Comparison of ENCODE assay signal across 15 cellular contexts in genomic region chr1:13731897-13732296, GRCh38. TPM values are rescaled to one million over a fixed set of nuclear protein-coding genes. Genes with fewer than 3 reads are reported as not detected.
DNase-seq lines count a peak whose midpoint lies in the region; ATAC-seq and TF ChIP-seq lines count a peak whose summit lies in the region.
"Had no signal": no experiment of that assay in that cellular context is flagged by ENCODE, and none has a peak within 500 bp of the region (broad histone marks: within the 10 kb centered on the region; RNA-seq: fewer than 3 reads in every experiment).

No MANE protein-coding gene starts in this region.

- H3K4me3 Mint-ChIP-seq in CD4-positive, CD25-positive, alpha-beta regulatory T cell: peak overlapping the region; percentile 30 to 87 (median 86)
- peak overlapping the region; percentile 81 for H3K4me3 Mint-ChIP-seq in activated CD4-positive, alpha-beta memory T cell treated with anti-CD3 and anti-CD28 coated beads for 36 hours
- H3K4me3 Mint-ChIP-seq in naive B cell: peak overlapping the region; percentile 22 to 93 (median 72)

- CTCF ChIA-PET in activated CD4-positive, alpha-beta memory T cell treated with anti-CD3 and anti-CD28 coated beads for 36 hours (lab: Charles Lee): interaction anchor here (0.8 to 1.9 kb wide), 3 partner anchors 16 to 29 kb away, joined by 3 to 11 read pairs (median 3); no protein-coding TSS in a partner anchor

- peak overlapping the region; percentile 99 to 100 (median 99) for H3K27ac Mint-ChIP-seq in CD4-positive, CD25-positive, alpha-beta regulatory T cell
- H3K27ac Mint-ChIP-seq in activated CD4-positive, alpha-beta memory T cell treated with anti-CD3 and anti-CD28 coated beads for 36 hours: peak overlapping the region; percentile 98
- peak overlapping the region; percentile 98 to 99 (median 99) for H3K27ac Mint-ChIP-seq in naive B cell
- H3K27ac Mint-ChIP-seq: progenitor cell of endocrine pancreas had no signal

- H3K36me3 ChIP-seq in CD4-positive, CD25-positive, alpha-beta regulatory T cell (ENCODE audit: control insufficient read depth, insufficient read depth, low read length): peaks cover 5% of the 10 kb centered on the region

- no peak for TF ChIP-seq CTCF in GM12865 (IDR thresholded peaks at IDR 0.05; ENCODE audit: insufficient read depth, low read depth, low read length, missing control alignments)
- TF ChIP-seq CTCF in omental fat pad (IDR thresholded peaks at IDR 0.05): no peak

- ATAC-seq in CD4-positive, CD25-positive, alpha-beta regulatory T cell (ENCODE audit: low read depth in 2 of 2): no peak
- ATAC-seq in naive B cell (ENCODE audit: low read depth in 2 of 2): no peak
- ATAC-seq in omental fat pad (ENCODE audit: low FRiP score): no peak
- ATAC-seq: PC-3 had no signal

- POLR2A ChIA-PET in activated CD4-positive, alpha-beta memory T cell treated with anti-CD3 and anti-CD28 coated beads for 36 hours (lab: Charles Lee): interaction anchor here (1.2 to 5.7 kb wide), 3 partner anchors 17 to 31 kb away, joined by 3 to 33 read pairs (median 3); no protein-coding TSS in a partner anchor

- DNase-seq in CD4-positive, CD25-positive, alpha-beta regulatory T cell: peak in 1 of 3 donors; percentile 10
- peak; percentile 21 for DNase-seq in GM12865 (ENCODE audit: low read depth)
- DNase-seq in activated CD4-positive, alpha-beta memory T cell treated with anti-CD3 and anti-CD28 coated beads for 36 hours: no peak
- no peak for DNase-seq in naive B cell
- DNase-seq in stimulated activated CD4-positive, alpha-beta T cell treated with anti-CD3 and anti-CD28 coated beads, Interleukin-2, amount 100 ng/mL, for 48 hours: no peak
- DNase-seq in DMS 273 (lab: John Stamatoyannopoulos, UW; ENCODE audit: unreplicated experiment): no peak
- DNase-seq in HT-29 (ENCODE audit: low spot score): no peak
- no peak for DNase-seq in omental fat pad (ENCODE audit: low spot score)
- DNase-seq: activated CD4-positive, CD25-positive, alpha-beta regulatory T cell treated with anti-CD3 and anti-CD28 coated beads, Interleukin-2, amount 50 U/mL, for 72 hours; EL; KG1; NCI-H146; NCI-H510A treated with DMSO at 0.1 percent for 48 hours; PC-3 had no signal

- H3K4me3 ChIP-seq in CD4-positive, CD25-positive, alpha-beta regulatory T cell (ENCODE audit: low read depth, low read length): peak overlapping the region; percentile 84
- H3K4me3 ChIP-seq in GM12865 (ENCODE audit: low read depth, low read length): peak overlapping the region; percentile 59

- peaks cover 61 to 87% (median 72%) of the 10 kb centered on the region in 4 donors for H3K4me1 Mint-ChIP-seq in CD4-positive, CD25-positive, alpha-beta regulatory T cell
- peaks cover 65% of the 10 kb centered on the region for H3K4me1 Mint-ChIP-seq in activated CD4-positive, alpha-beta memory T cell treated with anti-CD3 and anti-CD28 coated beads for 36 hours (ENCODE audit: low read depth)
- H3K4me1 Mint-ChIP-seq in naive B cell: peaks cover 74 to 92% (median 76%) of the 10 kb centered on the region in 3 donors

- H3K27me3 ChIP-seq in CD4-positive, CD25-positive, alpha-beta regulatory T cell (ENCODE audit: control insufficient read depth, insufficient read depth, low read length): no peaks in the 10 kb centered on the region

- no peaks in the 10 kb centered on the region for H3K9me3 ChIP-seq in CD4-positive, CD25-positive, alpha-beta regulatory T cell (ENCODE audit: control insufficient read depth in 2 of 2, low read length in 2 of 2)

- no peaks in the 10 kb centered on the region for H3K9me3 Mint-ChIP-seq in CD4-positive, CD25-positive, alpha-beta regulatory T cell
- H3K9me3 Mint-ChIP-seq in activated CD4-positive, alpha-beta memory T cell treated with anti-CD3 and anti-CD28 coated beads for 36 hours: no peaks in the 10 kb centered on the region
- H3K9me3 Mint-ChIP-seq in naive B cell: no peaks in the 10 kb centered on the region

- intact Hi-C loops in activated CD4-positive, alpha-beta memory T cell treated with anti-CD3 and anti-CD28 coated beads for 36 hours (cut with micrococcal nuclease): loop anchor here (1.0 to 5.0 kb wide), 5 partner anchors 17 to 1795 kb away; partner anchors contain the start of gene DNAJC16

- peak overlapping the region; percentile 95 for H3K27ac ChIP-seq in CD4-positive, CD25-positive, alpha-beta regulatory T cell (ENCODE audit: insufficient read depth, low read length, poor library complexity, severe bottlenecking)

- H3K36me3 Mint-ChIP-seq in CD4-positive, CD25-positive, alpha-beta regulatory T cell: peaks cover 6% of the 10 kb centered on the region
- H3K36me3 Mint-ChIP-seq in activated CD4-positive, alpha-beta memory T cell treated with anti-CD3 and anti-CD28 coated beads for 36 hours: peaks cover 9% of the 10 kb centered on the region
- H3K36me3 Mint-ChIP-seq in naive B cell: peaks cover 5 to 8% of the 10 kb centered on the region in 2 donors

- H3K27me3 Mint-ChIP-seq in CD4-positive, CD25-positive, alpha-beta regulatory T cell: no peaks in the 10 kb centered on the region
- H3K27me3 Mint-ChIP-seq in activated CD4-positive, alpha-beta memory T cell treated with anti-CD3 and anti-CD28 coated beads for 36 hours: no peaks in the 10 kb centered on the region
- H3K27me3 Mint-ChIP-seq in naive B cell: no peaks in the 10 kb centered on the region
- H3K27me3 Mint-ChIP-seq: progenitor cell of endocrine pancreas had no signal

- H3K4me1 ChIP-seq in CD4-positive, CD25-positive, alpha-beta regulatory T cell (ENCODE audit: control insufficient read depth, insufficient read depth, low read length, poor library complexity, severe bottlenecking): peaks cover 49% of the 10 kb centered on the region

RNA-seq across cellular contexts. Expression of gene PRDM2, which starts 31.9 kb away (rescaled TPM):
- total RNA-seq in CD4-positive, CD25-positive, alpha-beta regulatory T cell: 221 TPM
- polyA plus RNA-seq in CD4-positive, CD25-positive, alpha-beta regulatory T cell: 10 to 100 TPM; 16.8 to 20.9 (median 18.9) TPM
- total RNA-seq in activated CD4-positive, alpha-beta memory T cell treated with anti-CD3 and anti-CD28 coated beads for 36 hours: 10 to 100 TPM; 41.7 to 44.6 TPM
- 10 to 100 TPM; 18.4 to 49.1 (median 35.3) TPM for polyA plus RNA-seq in naive B cell (ENCODE audit: low read depth in 6 of 6)
- total RNA-seq in HT-29 (2014; rRNA removed; shearing (Covaris generic)): 4.9 and 8.5 TPM in 2 replicates
- total RNA-seq in omental fat pad: 10 to 100 TPM; 26.3 to 39.5 (median 34.6) TPM
